In genomic region chr2:66443183-66443976, GRCh38 we compare ENCODE assay signal across 14 cellular contexts. TPM values are rescaled to one million over a fixed set of nuclear protein-coding genes. Genes with fewer than 3 reads are reported as not detected.
DNase-seq lines count a peak whose midpoint lies in the region; ATAC-seq and TF ChIP-seq lines count a peak whose summit lies in the region.
"Had no signal": no experiment of that assay in that cellular context is flagged by ENCODE, and none has a peak within 500 bp of the region (broad histone marks: within the 10 kb centered on the region; RNA-seq: fewer than 3 reads in every experiment).

No MANE protein-coding gene starts in this region.

- dilution Hi-C loops in IMR-90 (cut with HindIII; ENCODE audit: low sequenced_read_pairs, unreplicated experiment) = loop anchor here (25.0 kb wide), 1 partner anchor 769 kb away; no protein-coding TSS in a partner anchor

- H3K4ac ChIP-seq in IMR-90 (ENCODE audit: low read depth, low read length) = peak overlapping the region; percentile 96

- no peak overlapping the region for H2AFZ ChIP-seq in IMR-90 (replicated peaks; ENCODE audit: low read length, poor library complexity)
- H2AFZ ChIP-seq in SK-N-SH (ENCODE audit: low read depth) = no peak overlapping the region

- peak overlapping the region; percentile 65; the same call in 1 of the 2 replicates for H2AK5ac ChIP-seq in IMR-90 (ENCODE audit: low read depth, low read length)

- H3K4me1 ChIP-seq in IMR-90 (ENCODE audit: control insufficient read depth, insufficient read depth, low read length) (peaks cover 4% of the 10 kb centered on the region; the same call in 1 of the 2 replicates), esophagus (ENCODE audit: control insufficient read depth in 2 of 2, insufficient read depth in 2 of 2, low read length in 1 of 2) (peaks cover 0 to 2% of the 10 kb centered on the region in 2 donors), mucosa of rectum (ENCODE audit: control insufficient read depth in 2 of 2, insufficient read depth in 2 of 2, low read length in 2 of 2) (no peaks in the 10 kb centered on the region), thoracic aorta (ENCODE audit: control insufficient read depth in 1 of 2, low read depth in 2 of 2) (peaks cover 0 to 45% of the 10 kb centered on the region in 2 donors), SK-N-SH (ENCODE audit: control insufficient read depth in 1 of 2, insufficient read depth in 2 of 2, low read depth in 1 of 2, low read length in 1 of 2) (peaks cover 11 to 13% of the 10 kb centered on the region in 2 experiments; a peak in 2 of 4 replicates)

- CTCF ChIA-PET in IMR-90 (lab: Yijun Ruan, JAX) (interaction anchor here (0.6 to 1.9 kb wide), 4 partner anchors 10 to 769 kb away, joined by 3 to 5 read pairs (median 4); no protein-coding TSS in a partner anchor), SK-N-SH (lab: Yijun Ruan, JAX) (no interaction called here)

- peaks cover 6% of the 10 kb centered on the region; the same call in 1 of the 2 replicates for H4K20me1 ChIP-seq in IMR-90 (ENCODE audit: insufficient read depth, low read length)
- no peaks in the 10 kb centered on the region; the same call in 1 of the 2 replicates for H4K20me1 ChIP-seq in SK-N-SH (ENCODE audit: insufficient read depth)

- H3K23ac ChIP-seq in IMR-90 (ENCODE audit: low read depth, low read length) = peak overlapping the region; percentile 93

- peak overlapping the region; percentile 57 for H3K4me3 ChIP-seq in IMR-90 (ENCODE audit: insufficient read depth, low read depth, low read length)
- H3K4me3 ChIP-seq in esophagus (ENCODE audit: low read depth in 1 of 2, low read length in 2 of 2) = peak overlapping the region; percentile 50 to 76
- peak overlapping the region; percentile 9 to 55 for H3K4me3 ChIP-seq in mucosa of rectum (ENCODE audit: low read length in 2 of 2)
- peak overlapping the region; percentile 75 for H3K4me3 ChIP-seq in thoracic aorta
- no peak overlapping the region for H3K4me3 ChIP-seq in SK-N-SH (ENCODE audit: low read depth in 2 of 2, low read length in 1 of 2)

- TF ChIP-seq CTCF in IMR-90 (conservative IDR thresholded peaks at IDR 0.05; ENCODE audit: low read depth, low read length) (no peak), thoracic aorta (IDR thresholded peaks at IDR 0.05) (no peak), SK-N-SH (IDR thresholded peaks at IDR 0.05) (no peak)

- H3K9ac ChIP-seq in IMR-90 (ENCODE audit: low read depth, low read length) = peak overlapping the region; percentile 100
- peak overlapping the region in 1 of 2 donors; percentile 29 for H3K9ac ChIP-seq in mucosa of rectum (ENCODE audit: low read depth in 1 of 2, low read length in 2 of 2)
- no peak overlapping the region for H3K9ac ChIP-seq in SK-N-SH

- no peaks in the 10 kb centered on the region for H3K79me1 ChIP-seq in IMR-90 (ENCODE audit: low read depth in 1 of 2, low read length in 2 of 2)

- peak overlapping the region; percentile 79 for H3K14ac ChIP-seq in IMR-90 (replicated peaks; ENCODE audit: low read depth, low read length)

- H4K91ac ChIP-seq in IMR-90 (ENCODE audit: insufficient read depth, low read depth, low read length) = peak overlapping the region; percentile 91

- H3F3A ChIP-seq in SK-N-SH (replicated peaks; ENCODE audit: insufficient read depth) = peaks cover 2% of the 10 kb centered on the region

- H2BK120ac ChIP-seq in IMR-90 (ENCODE audit: low read depth, low read length) = peak overlapping the region; percentile 88

- WGBS in IMR-90 (ENCODE audit: extremely low coverage in 2 of 2, insufficient read length in 1 of 2), 2 experiments = no CpG with 5 or more reads among the region's 17 CpGs
- 33 to 35% methylated on average over 17 of the region's 17 CpGs for WGBS in esophagus, 2 donors
- WGBS in SK-N-SH (ENCODE audit: low lambda C conversion rate) = 94% methylated on average over 15 of the region's 17 CpGs

- intact Hi-C loops in IMR-90 (cut with micrococcal nuclease) = no loop called here

- peak overlapping the region; percentile 27; the same call in 1 of the 2 replicates for H2BK20ac ChIP-seq in IMR-90 (ENCODE audit: low read depth, low read length)

- H3K9me2 ChIP-seq in SK-N-SH = no peaks in the 10 kb centered on the region

- in situ Hi-C loops in IMR-90 (cut with MboI; ENCODE audit: low sequenced_read_pairs) = loop anchor here (25.0 kb wide), 1 partner anchor 1594 kb away; no protein-coding TSS in a partner anchor

- TF ChIP-seq POLR2A in IMR-90 (IDR thresholded peaks at IDR 0.05; ENCODE audit: low read depth, low read length) = no peak

- H4K8ac ChIP-seq in IMR-90 (ENCODE audit: low read depth in 2 of 2, low read length in 2 of 2) = peak overlapping the region; percentile 45 to 93

- H3K36me3 ChIP-seq in IMR-90 (ENCODE audit: control insufficient read depth, insufficient read depth, low read length) (peaks cover 74% of the 10 kb centered on the region), esophagus (ENCODE audit: control insufficient read depth in 2 of 2, insufficient read depth in 2 of 2, low read length in 1 of 2) (peaks cover 0 to 10% of the 10 kb centered on the region in 2 donors), mucosa of rectum (ENCODE audit: control insufficient read depth in 2 of 2, insufficient read depth in 2 of 2, low read length in 2 of 2) (no peaks in the 10 kb centered on the region), thoracic aorta (no peaks in the 10 kb centered on the region), SK-N-SH (replicated peaks in 1 of 2; ENCODE audit: control insufficient read depth in 1 of 2, insufficient read depth in 2 of 2, low read length in 1 of 2) (peaks cover 57 to 90% of the 10 kb centered on the region in 2 experiments)

- TF ChIP-seq EP300 in SK-N-SH (IDR thresholded peaks at IDR 0.05; ENCODE audit: borderline replicate concordance in 1 of 2, low read depth in 1 of 2, low read length in 1 of 2) = no peak

- no peak for TF ChIP-seq RAD21 in IMR-90 (IDR thresholded peaks at IDR 0.05; ENCODE audit: low read length)
- TF ChIP-seq RAD21 in SK-N-SH (IDR thresholded peaks at IDR 0.05; ENCODE audit: low read length) = no peak

- BruUV-seq in IMR-90 (replicated peaks; lab: Mats Ljungman, UMichigan) = no TSS peak

- H3K9me1 ChIP-seq in IMR-90 (ENCODE audit: insufficient read depth, low read length) = no peaks in the 10 kb centered on the region

- peak overlapping the region; percentile 95 for H3K56ac ChIP-seq in IMR-90 (ENCODE audit: extremely low read depth, insufficient read depth, low read length)

- H3K27me3 ChIP-seq in IMR-90 (ENCODE audit: control insufficient read depth, insufficient read depth, low read length) (no peaks in the 10 kb centered on the region), esophagus (ENCODE audit: control insufficient read depth in 1 of 2, insufficient read depth in 2 of 2, low read length in 2 of 2) (no peaks in the 10 kb centered on the region), mucosa of rectum (ENCODE audit: control insufficient read depth in 2 of 2, insufficient read depth in 2 of 2, low read length in 2 of 2) (peaks cover 4 to 8% of the 10 kb centered on the region in 2 donors), thoracic aorta (replicated peaks; ENCODE audit: insufficient read depth) (no peaks in the 10 kb centered on the region), SK-N-SH (ENCODE audit: insufficient read depth) (no peaks in the 10 kb centered on the region)

- H2BK5ac ChIP-seq in IMR-90 (ENCODE audit: low read depth, low read length, poor library complexity, severe bottlenecking) = peak overlapping the region; percentile 98

- peak overlapping the region; percentile 100 for H3K4me2 ChIP-seq in IMR-90 (ENCODE audit: low read depth, low read length)
- no peak overlapping the region for H3K4me2 ChIP-seq in SK-N-SH

- H3K9me3 ChIP-seq in IMR-90 (ENCODE audit: control insufficient read depth, insufficient read depth, low read length) = no peaks in the 10 kb centered on the region
- no peaks in the 10 kb centered on the region for H3K9me3 ChIP-seq in esophagus (ENCODE audit: control insufficient read depth in 2 of 2, insufficient read depth in 1 of 2, low read depth in 1 of 2, low read length in 1 of 2)
- H3K9me3 ChIP-seq in mucosa of rectum (ENCODE audit: control insufficient read depth in 2 of 2, low read length in 2 of 2) = no peaks in the 10 kb centered on the region
- H3K9me3 ChIP-seq in thoracic aorta = no peaks in the 10 kb centered on the region
- H3K9me3 ChIP-seq in SK-N-SH = no peaks in the 10 kb centered on the region

- H3K18ac ChIP-seq in IMR-90 (ENCODE audit: low read depth, low read length) = peak overlapping the region; percentile 95

- DNase-seq in IMR-90 (no peak), thoracic aorta (ENCODE audit: low spot score) (no peak), GOT3 (lab: John Stamatoyannopoulos, UW) (no peak), iPS-NIHi7 (ENCODE audit: extremely low spot score) (no peak), SK-N-SH (no peak), HuH-7 (ENCODE audit: low spot score) (no peak)
- DNase-seq: COR-L47; naive thymus-derived CD8-positive, alpha-beta T cell; NCI-H510A; stimulated activated CD4-positive, alpha-beta T cell treated with anti-CD3 and anti-CD28 coated beads, Interleukin-2, amount 100 ng/mL, for 48 hours had no signal

- H3K79me2 ChIP-seq in SK-N-SH (ENCODE audit: insufficient read depth) = peaks cover 56% of the 10 kb centered on the region

- H3K27ac ChIP-seq in IMR-90 (ENCODE audit: insufficient read depth, low read length) (peak overlapping the region; percentile 97), esophagus (ENCODE audit: low read depth in 2 of 2, low read length in 1 of 2) (peak overlapping the region; percentile 63 to 80), mucosa of rectum (ENCODE audit: low read depth in 2 of 2, low read length in 2 of 2) (peak overlapping the region; percentile 25), thoracic aorta (peak overlapping the region; percentile 99 to 100), SK-N-SH (ENCODE audit: low read depth in 2 of 2, low read length in 1 of 2) (no peak overlapping the region)

- peak overlapping the region; percentile 77 for H2AK9ac ChIP-seq in IMR-90 (replicated peaks; ENCODE audit: low read depth, low read length, poor library complexity)

- POLR2A ChIA-PET in IMR-90 (lab: Charles Lee; ENCODE audit: unreplicated experiment) = interaction anchor here (0.6 to 4.3 kb wide), 2 partner anchors 10 to 1213 kb away, joined by 3 to 21 read pairs; no protein-coding TSS in a partner anchor
- POLR2A ChIA-PET in SK-N-SH (lab: Yijun Ruan, JAX) = interaction anchor here (0.6 kb wide), 1 partner anchor 1611 kb away, joined by 3 read pairs; no protein-coding TSS in a partner anchor

- ATAC-seq in IMR-90 (ENCODE audit: low read depth) (peak; percentile 6), thoracic aorta (ENCODE audit: insufficient number of reproducible peaks, low FRiP score, low read depth) (no peak)
- ATAC-seq: activated CD4-positive, CD25-positive, alpha-beta regulatory T cell treated with anti-CD3 and anti-CD28 coated beads, Interleukin-2, amount 50 U/mL, for 24 hours; naive thymus-derived CD8-positive, alpha-beta T cell had no signal

- peak overlapping the region; percentile 84 for H4K5ac ChIP-seq in IMR-90 (ENCODE audit: low read depth, low read length)

- H2BK15ac ChIP-seq in IMR-90 (ENCODE audit: low read depth, low read length) = peak overlapping the region; percentile 55; the same call in 1 of the 3 replicates

RNA-seq across cellular contexts. Expression of gene MEIS1, which starts 8.5 kb away (rescaled TPM):
- total RNA-seq in IMR-90 (2012; rRNA removed) (157 and 209 TPM in 2 replicates), thoracic aorta (10 to 100 TPM; 29.4 to 58.4 TPM)
- polyA plus RNA-seq in IMR-90 (2012; rRNA removed) (51.8 and 54.4 TPM in 2 replicates), esophagus (10 to 100 TPM; 16.8 to 30.4 TPM), SK-N-SH (2012; rRNA removed) (16.9 and 21.8 TPM in 2 replicates)
- polyA plus RNA-seq in IMR-90 (2012; cell fraction: cytosol; rRNA removed) = 14.0 and 21.0 TPM in 2 replicates
- polyA plus RNA-seq in IMR-90 (2012; cell fraction: nucleus; rRNA removed; ENCODE audit: low replicate concordance) = 81.4 and 209 TPM in 2 replicates
- polyA plus RNA-seq in SK-N-SH (2012; cell fraction: cytosol; rRNA removed) = 10.7 and 11.9 TPM in 2 replicates
- polyA plus RNA-seq in SK-N-SH (2012; cell fraction: nucleus; rRNA removed) = 30.1 and 60.1 TPM in 2 replicates
- total RNA-seq: activated T-helper 1 cell treated with anti-CD3 and anti-CD28 coated beads, Interleukin-12 subunit alpha, Interleukin-12 subunit beta, Interleukin-2, Interleukin-4 antibody, amounts not matched to agents 30 ng/mL and 10 ng/mL and 1 ng/mL, durations not matched to agents 14 hours and 24 hours and 36 hours; naive thymus-derived CD8-positive, alpha-beta T cell had no signal
- polyA plus RNA-seq: naive thymus-derived CD8-positive, alpha-beta T cell had no signal

Comparison
In these comparisons a context has a peak if more than half of its experiments do, and no peak if none do; other contexts are left out.
1. H3K27ac ChIP-seq: peak in IMR-90 (single experiment), esophagus (2 of 2), mucosa of rectum (2 of 2) and thoracic aorta (2 of 2); none in SK-N-SH (0 of 2).
2. H3K4me3 ChIP-seq: peak in IMR-90 (single experiment), esophagus (2 of 2), mucosa of rectum (2 of 2) and thoracic aorta (single experiment); none in SK-N-SH (0 of 2).